Comparison of ENCODE assay signal across 15 cellular contexts in genomic region chr16:59090501-59090900, GRCh38.
A peak's percentile ranks its signal among the peaks of the same experiment; 100 is the strongest.
DNase-seq lines count a peak whose midpoint lies in the region; ATAC-seq and TF ChIP-seq lines count a peak whose summit lies in the region.
"Had no signal": no experiment of that assay in that cellular context is flagged by ENCODE, and none has a peak within 500 bp of the region (broad histone marks: within the 10 kb centered on the region; RNA-seq: fewer than 3 reads in every experiment).

No MANE protein-coding gene starts in this region.

- BruUV-seq in Caco-2 (replicated peaks; lab: Mats Ljungman, UMichigan): no TSS peak

- DNase-seq in GM23338 (ENCODE audit: low spot score): peak; percentile 10
- DNase-seq in astrocyte of the hippocampus (ENCODE audit: low read depth, low spot score): peak; percentile 2
- DNase-seq in kidney tubule cell (ENCODE audit: low spot score): peak; percentile 36
- no peak for DNase-seq in NK-92 (lab: John Stamatoyannopoulos, UW; ENCODE audit: unreplicated experiment)
- DNase-seq in Caco-2: no peak
- no peak for DNase-seq in smooth muscle cell (lab: John Stamatoyannopoulos, UW; ENCODE audit: unreplicated experiment)
- DNase-seq in SIG-M5 treated with dmso at 0.1 percent for 504 hours (lab: John Stamatoyannopoulos, UW; ENCODE audit: unreplicated experiment): no peak
- DNase-seq: AML-193, Calu3, DMS 273 treated with DMSO at 0.1 percent for 48 hours, HCEC 1CT, HFFc6 had no signal

- no peaks in the 10 kb centered on the region for H3K36me3 Mint-ChIP-seq in GM23338 (ENCODE audit: low read depth)
- H3K36me3 Mint-ChIP-seq in Caco-2 (ENCODE audit: insufficient read depth, unreplicated experiment): no peaks in the 10 kb centered on the region
- H3K36me3 Mint-ChIP-seq: IgD-negative memory B cell had no signal

- no peaks in the 10 kb centered on the region for H3K4me1 Mint-ChIP-seq in GM23338
- H3K4me1 Mint-ChIP-seq in Caco-2 (ENCODE audit: low read depth, unreplicated experiment): no peaks in the 10 kb centered on the region
- H3K4me1 Mint-ChIP-seq: IgD-negative memory B cell had no signal

- H2AFZ ChIP-seq in GM23338: no peak overlapping the region
- H2AFZ ChIP-seq in smooth muscle cell (ENCODE audit: low read depth): no peak overlapping the region

- POLR2A ChIA-PET in Caco-2 (lab: Charles Lee): no interaction called here

- 68% methylated on average over 1 of the region's 1 CpG for WGBS in smooth muscle cell (ENCODE audit: low lambda C conversion rate)

- H3K4me3 Mint-ChIP-seq in GM23338 (no peak overlapping the region), Caco-2 (ENCODE audit: unreplicated experiment) (no peak overlapping the region)
- H3K4me3 Mint-ChIP-seq: HFFc6, IgD-negative memory B cell had no signal

- CTCF ChIA-PET in Caco-2 (lab: Charles Lee): no interaction called here

- H3F3A ChIP-seq in GM23338 (replicated peaks; ENCODE audit: low read depth) (no peaks in the 10 kb centered on the region), smooth muscle cell (ENCODE audit: low read depth) (no peaks in the 10 kb centered on the region)

- H3K4me3 ChIP-seq in GM23338 (no peak overlapping the region), Caco-2 (ENCODE audit: low read depth, low read length) (no peak overlapping the region), smooth muscle cell (no peak overlapping the region)
- H3K4me3 ChIP-seq: A549, BLaER1 had no signal

- H4K20me1 ChIP-seq in GM23338 (replicated peaks; ENCODE audit: insufficient read depth): no peaks in the 10 kb centered on the region
- H4K20me1 ChIP-seq in smooth muscle cell (ENCODE audit: low read depth): no peaks in the 10 kb centered on the region
- H4K20me1 ChIP-seq: BLaER1 had no signal

- H3K4me1 ChIP-seq in GM23338 (ENCODE audit: insufficient read depth): no peaks in the 10 kb centered on the region
- H3K4me1 ChIP-seq in Caco-2: no peaks in the 10 kb centered on the region
- H3K4me1 ChIP-seq in smooth muscle cell (ENCODE audit: low read depth): no peaks in the 10 kb centered on the region
- H3K4me1 ChIP-seq: A549, BLaER1 had no signal

- H3K27ac Mint-ChIP-seq in GM23338 (no peak overlapping the region), Caco-2 (ENCODE audit: unreplicated experiment) (no peak overlapping the region)
- H3K27ac Mint-ChIP-seq: HFFc6, IgD-negative memory B cell had no signal

- H3K4me2 ChIP-seq in GM23338 (no peak overlapping the region), smooth muscle cell (no peak overlapping the region)
- H3K4me2 ChIP-seq: A549, BLaER1 had no signal

- intact Hi-C loops in Caco-2 (cut with micrococcal nuclease; ENCODE audit: unreplicated experiment): no loop called here

- no peak for ATAC-seq in GM23338
- ATAC-seq: A549 had no signal

- TF ChIP-seq CTCF in GM23338 (conservative IDR thresholded peaks at IDR 0.05; ENCODE audit: low read depth in 2 of 2): no peak
- no peak for TF ChIP-seq CTCF in Caco-2 (IDR thresholded peaks at IDR 0.05; ENCODE audit: insufficient read depth in 1 of 2, low read depth in 1 of 2, low read length in 1 of 2, severe bottlenecking in 1 of 2, unreplicated experiment in 1 of 2)
- no peak for TF ChIP-seq CTCF in smooth muscle cell (IDR thresholded peaks at IDR 0.05; ENCODE audit: borderline replicate concordance, insufficient read depth, poor library complexity, severe bottlenecking)

- H3K79me2 ChIP-seq in GM23338 (replicated peaks; ENCODE audit: insufficient read depth) (no peaks in the 10 kb centered on the region), smooth muscle cell (ENCODE audit: low read depth) (no peaks in the 10 kb centered on the region)

- H3K9me2 ChIP-seq in GM23338 (ENCODE audit: insufficient read depth): peaks cover 14% of the 10 kb centered on the region; the same call in 1 of the 2 replicates

- H3K36me3 ChIP-seq in GM23338 (ENCODE audit: insufficient read depth) (no peaks in the 10 kb centered on the region), Caco-2 (ENCODE audit: control insufficient read depth, insufficient read depth, low read length) (no peaks in the 10 kb centered on the region), smooth muscle cell (ENCODE audit: low read depth) (no peaks in the 10 kb centered on the region)
- H3K36me3 ChIP-seq: BLaER1 had no signal

- H3K9me3 Mint-ChIP-seq in GM23338 (no peaks in the 10 kb centered on the region), Caco-2 (ENCODE audit: unreplicated experiment) (no peaks in the 10 kb centered on the region)

- H3K9me3 ChIP-seq in Caco-2 (no peaks in the 10 kb centered on the region), smooth muscle cell (replicated peaks; ENCODE audit: low read depth) (no peaks in the 10 kb centered on the region)
- H3K9me3 ChIP-seq: A549, BLaER1 had no signal

- H3K27me3 ChIP-seq in GM23338 (ENCODE audit: insufficient read depth): no peaks in the 10 kb centered on the region
- no peaks in the 10 kb centered on the region for H3K27me3 ChIP-seq in Caco-2 (replicated peaks; ENCODE audit: control insufficient read depth, insufficient read depth, low read length)
- no peaks in the 10 kb centered on the region for H3K27me3 ChIP-seq in smooth muscle cell (ENCODE audit: low read depth)
- H3K27me3 ChIP-seq: BLaER1 had no signal

- no peak overlapping the region for H3K9ac ChIP-seq in smooth muscle cell (ENCODE audit: low read depth)
- H3K9ac ChIP-seq: BLaER1 had no signal

- no peak overlapping the region for H3K27ac ChIP-seq in GM23338 (ENCODE audit: low read depth)
- H3K27ac ChIP-seq in smooth muscle cell (ENCODE audit: low read depth): no peak overlapping the region
- H3K27ac ChIP-seq: A549, BLaER1 had no signal

- H3K27me3 Mint-ChIP-seq in GM23338 (ENCODE audit: insufficient read depth, low read depth, poor library complexity) (no peaks in the 10 kb centered on the region), Caco-2 (ENCODE audit: insufficient read depth, unreplicated experiment) (peaks cover 9% of the 10 kb centered on the region)
- H3K27me3 Mint-ChIP-seq: IgD-negative memory B cell had no signal

TF ChIP-seq in GM23338, 12 proteins besides CTCF, POLR2A, EP300 and RAD21:
- TF ChIP-seq REST (IDR thresholded peaks at IDR 0.05; ENCODE audit: unreplicated experiment): no peak
- no peak for TF ChIP-seq ZNF114 (CRISPR knock-in tag; IDR thresholded peaks at IDR 0.05)
- TF ChIP-seq CREB1 (CRISPR knock-in tag; IDR thresholded peaks at IDR 0.05; ENCODE audit: low read depth): no peak
- TF ChIP-seq JUNB (IDR thresholded peaks at IDR 0.05; ENCODE audit: unreplicated experiment): no peak
- TF ChIP-seq EZH2 (IDR thresholded peaks at IDR 0.05; ENCODE audit: low read depth, unreplicated experiment): no peak
- no peak for TF ChIP-seq ZNF331 (CRISPR knock-in tag; IDR thresholded peaks at IDR 0.05; ENCODE audit: low read depth)
- no peak for TF ChIP-seq ETS1 (IDR thresholded peaks at IDR 0.05)
- no peak for TF ChIP-seq NANOG (IDR thresholded peaks at IDR 0.05; ENCODE audit: borderline replicate concordance)

Comparison
In these comparisons a context has a peak if more than half of its experiments do, and no peak if none do; other contexts are left out.
1. DNase-seq: peak in GM23338 (single experiment), astrocyte of the hippocampus (single experiment) and kidney tubule cell (single experiment); none in NK-92 (single experiment), Caco-2 (0 of 2), smooth muscle cell (single experiment) and SIG-M5 treated with dmso at 0.1 percent for 504 hours (single experiment).